ENCODE assay signal across 2 cellular contexts in the genomic region with DNA sequence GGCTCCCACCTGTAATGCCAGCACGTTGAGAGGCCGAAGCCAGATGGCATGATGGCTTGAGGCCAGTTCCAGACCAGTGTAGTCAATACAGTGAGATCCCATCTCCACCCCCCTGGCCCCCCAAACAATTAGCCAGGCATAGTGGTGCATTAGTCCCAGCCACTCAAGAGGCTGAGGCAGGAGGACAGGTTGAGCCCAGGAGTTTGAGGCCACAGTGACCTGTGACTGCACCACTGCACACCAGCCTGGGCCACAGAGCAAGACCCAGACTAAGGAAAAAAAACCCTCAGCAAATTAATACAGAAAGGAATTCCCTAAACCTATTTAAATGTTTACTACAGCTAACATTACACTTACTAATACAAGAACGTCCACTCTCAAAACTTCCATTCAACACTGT.
A peak's percentile ranks its signal among the peaks of the same experiment; 100 is the strongest.
TF ChIP-seq lines count a peak whose summit lies in the region.

No MANE protein-coding gene starts in this region.

TF ChIP-seq in HepG2, 621 proteins besides CTCF, POLR2A, EP300 and RAD21:
- TF ChIP-seq ZNF121 (CRISPR knock-in tag; IDR thresholded peaks at IDR 0.05) (peak; percentile 36; the same call in 1 of the 2 replicates), ZNF577 (CRISPR knock-in tag; IDR thresholded peaks at IDR 0.05; ENCODE audit: borderline replicate concordance, low read depth) (no peak), ZNF800 (CRISPR knock-in tag; IDR thresholded peaks at IDR 0.05) (no peak), FOXO4 (CRISPR knock-in tag; conservative IDR thresholded peaks at IDR 0.05) (0 out of 2 replicates have a peak, but pooled peaks have one; percentile 41), PCBP1 (IDR thresholded peaks at IDR 0.05; ENCODE audit: borderline replicate concordance, low read depth, low read length) (no peak), DNMT1 (CRISPR knock-in tag; IDR thresholded peaks at IDR 0.05) (no peak)
- TF ChIP-seq, protein P1, sequence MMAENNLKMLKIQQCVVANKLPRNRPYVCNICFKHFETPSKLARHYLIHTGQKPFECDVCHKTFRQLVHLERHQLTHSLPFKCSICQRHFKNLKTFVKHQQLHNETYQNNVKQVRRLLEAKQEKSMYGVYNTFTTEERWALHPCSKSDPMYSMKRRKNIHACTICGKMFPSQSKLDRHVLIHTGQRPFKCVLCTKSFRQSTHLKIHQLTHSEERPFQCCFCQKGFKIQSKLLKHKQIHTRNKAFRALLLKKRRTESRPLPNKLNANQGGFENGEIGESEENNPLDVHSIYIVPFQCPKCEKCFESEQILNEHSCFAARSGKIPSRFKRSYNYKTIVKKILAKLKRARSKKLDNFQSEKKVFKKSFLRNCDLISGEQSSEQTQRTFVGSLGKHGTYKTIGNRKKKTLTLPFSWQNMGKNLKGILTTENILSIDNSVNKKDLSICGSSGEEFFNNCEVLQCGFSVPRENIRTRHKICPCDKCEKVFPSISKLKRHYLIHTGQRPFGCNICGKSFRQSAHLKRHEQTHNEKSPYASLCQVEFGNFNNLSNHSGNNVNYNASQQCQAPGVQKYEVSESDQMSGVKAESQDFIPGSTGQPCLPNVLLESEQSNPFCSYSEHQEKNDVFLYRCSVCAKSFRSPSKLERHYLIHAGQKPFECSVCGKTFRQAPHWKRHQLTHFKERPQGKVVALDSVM (CRISPR knock-in tag; IDR thresholded peaks at IDR 0.05), result peak; percentile 58; the same call in 1 of the 2 replicates
TF ChIP-seq in HepG2: peak in this region for 3.

TF ChIP-seq in H1, 55 proteins besides CTCF, POLR2A, EP300 and RAD21:
- TF ChIP-seq CHD7 (IDR thresholded peaks at IDR 0.05; ENCODE audit: insufficient replicate concordance, low read length) (no peak), CBX8 (IDR thresholded peaks at IDR 0.05; ENCODE audit: borderline replicate concordance, low read depth, low read length) (no peak), CHD1 (IDR thresholded peaks at IDR 0.05; ENCODE audit: low read depth, low read length) (no peak), KDM5A (IDR thresholded peaks at IDR 0.05; ENCODE audit: low read length) (no peak)
TF ChIP-seq in H1: peak in this region for 0.
